10 cellular contexts compared by ENCODE assay signal in genomic region chrX:40103565-40104323, GRCh38. TPM values are rescaled to one million over a fixed set of nuclear protein-coding genes. Genes with fewer than 3 reads are reported as not detected.
DNase-seq lines count a peak whose midpoint lies in the region; ATAC-seq and TF ChIP-seq lines count a peak whose summit lies in the region.
"Had no signal": no experiment of that assay in that cellular context is flagged by ENCODE, and none has a peak within 500 bp of the region (broad histone marks: within the 10 kb centered on the region; RNA-seq: fewer than 3 reads in every experiment).

No MANE protein-coding gene starts in this region.

- intact Hi-C loops in OCI-LY7 (cut with micrococcal nuclease; ENCODE audit: unreplicated experiment): no loop called here

- H3K9me2 ChIP-seq in OCI-LY7 (ENCODE audit: insufficient read depth, low read length): no peaks in the 10 kb centered on the region

- no peak for DNase-seq in activated naive CD8-positive, alpha-beta T cell treated with anti-CD3 and anti-CD28 coated beads, Interleukin-2, amount 50 U/mL, for 24 hours
- DNase-seq in OCI-LY7 (ENCODE audit: low spot score) (no peak), NCI-H187 treated with DMSO at 0.1 percent for 48 hours (lab: John Stamatoyannopoulos, UW) (no peak), left lobe of liver (ENCODE audit: low spot score) (no peak)
- DNase-seq: activated CD4-positive, alpha-beta T cell treated with anti-CD3 and anti-CD28 coated beads for 1 hour; NCI-H1105 had no signal

- peak overlapping the region; percentile 76 for H3K4me3 ChIP-seq in OCI-LY7 (ENCODE audit: low read depth, low read length, poor library complexity, severe bottlenecking)
- H3K4me3 ChIP-seq in iPS-18a (ENCODE audit: low read length): peak overlapping the region; percentile 81
- H3K4me3 ChIP-seq in stomach smooth muscle (ENCODE audit: low read length in 2 of 2): no peak overlapping the region

- peak overlapping the region; percentile 27 for H3K4me3 Mint-ChIP-seq in activated naive CD8-positive, alpha-beta T cell
- H3K4me3 Mint-ChIP-seq in activated naive CD8-positive, alpha-beta T cell treated with anti-CD3 and anti-CD28 coated beads, Interleukin-2, amount 50 U/mL, for 24 hours: no peak overlapping the region

- H3K4me1 ChIP-seq in OCI-LY7 (ENCODE audit: insufficient read depth, low read length, poor library complexity, severe bottlenecking): peaks cover 80% of the 10 kb centered on the region
- H3K4me1 ChIP-seq in iPS-18a (ENCODE audit: control insufficient read depth, low read depth, low read length): peaks cover 57% of the 10 kb centered on the region
- H3K4me1 ChIP-seq in stomach smooth muscle (ENCODE audit: control insufficient read depth, insufficient read depth, low read length): peaks cover 47% of the 10 kb centered on the region

- CTCF ChIA-PET in OCI-LY7 (lab: Charles Lee; ENCODE audit: unreplicated experiment): no interaction called here

- peak overlapping the region; percentile 90 for H3K4me2 ChIP-seq in OCI-LY7 (ENCODE audit: low read length)

- no peak for TF ChIP-seq CTCF in OCI-LY7 (conservative IDR thresholded peaks at IDR 0.05; ENCODE audit: low read length)

- H3K27me3 ChIP-seq in iPS-18a (ENCODE audit: control insufficient read depth, insufficient read depth, low read length): peaks cover 88% of the 10 kb centered on the region
- H3K27me3 ChIP-seq in stomach smooth muscle (ENCODE audit: control insufficient read depth in 1 of 2, insufficient read depth in 2 of 2, low read length in 2 of 2): peaks cover 0 to 20% of the 10 kb centered on the region in 2 donors

- H3K4me1 Mint-ChIP-seq in activated naive CD8-positive, alpha-beta T cell (ENCODE audit: low read depth): peaks cover 17% of the 10 kb centered on the region
- peaks cover 26% of the 10 kb centered on the region for H3K4me1 Mint-ChIP-seq in activated naive CD8-positive, alpha-beta T cell treated with anti-CD3 and anti-CD28 coated beads, Interleukin-2, amount 50 U/mL, for 24 hours

- no peak overlapping the region for H2AFZ ChIP-seq in OCI-LY7 (ENCODE audit: low read length)

- POLR2A ChIA-PET in OCI-LY7 (lab: Charles Lee): interaction anchor here (1.0 to 1.1 kb wide), 2 partner anchors 66 to 477 kb away, joined by 3 to 4 read pairs; no protein-coding TSS in a partner anchor

- no peak overlapping the region for H3K27ac ChIP-seq in OCI-LY7 (ENCODE audit: low read depth, low read length, poor library complexity, severe bottlenecking)
- no peak overlapping the region for H3K27ac ChIP-seq in iPS-18a (ENCODE audit: low read length)
- peak overlapping the region; percentile 76 for H3K27ac ChIP-seq in stomach smooth muscle (ENCODE audit: low read length)

- H3K27me3 Mint-ChIP-seq in activated naive CD8-positive, alpha-beta T cell: no peaks in the 10 kb centered on the region
- H3K27me3 Mint-ChIP-seq in activated naive CD8-positive, alpha-beta T cell treated with anti-CD3 and anti-CD28 coated beads, Interleukin-2, amount 50 U/mL, for 24 hours: no peaks in the 10 kb centered on the region

- BruUV-seq in OCI-LY7 (replicated peaks; lab: Mats Ljungman, UMichigan): TSS peak; percentile 65

- no peaks in the 10 kb centered on the region for H3K9me3 Mint-ChIP-seq in activated naive CD8-positive, alpha-beta T cell (ENCODE audit: low read depth)
- no peaks in the 10 kb centered on the region for H3K9me3 Mint-ChIP-seq in activated naive CD8-positive, alpha-beta T cell treated with anti-CD3 and anti-CD28 coated beads, Interleukin-2, amount 50 U/mL, for 24 hours

- H4K20me1 ChIP-seq in OCI-LY7 (ENCODE audit: insufficient read depth, low read length): no peaks in the 10 kb centered on the region

- H3K36me3 ChIP-seq in OCI-LY7 (ENCODE audit: insufficient read depth, low read length): no peaks in the 10 kb centered on the region
- H3K36me3 ChIP-seq in iPS-18a (ENCODE audit: control insufficient read depth, low read depth, low read length): no peaks in the 10 kb centered on the region
- no peaks in the 10 kb centered on the region for H3K36me3 ChIP-seq in stomach smooth muscle (ENCODE audit: control insufficient read depth in 2 of 2, insufficient read depth in 2 of 2, low read length in 2 of 2)

- H3K36me3 Mint-ChIP-seq in activated naive CD8-positive, alpha-beta T cell: no peaks in the 10 kb centered on the region
- no peaks in the 10 kb centered on the region for H3K36me3 Mint-ChIP-seq in activated naive CD8-positive, alpha-beta T cell treated with anti-CD3 and anti-CD28 coated beads, Interleukin-2, amount 50 U/mL, for 24 hours (ENCODE audit: low read depth)

- H3K27ac Mint-ChIP-seq in activated naive CD8-positive, alpha-beta T cell: no peak overlapping the region
- H3K27ac Mint-ChIP-seq in activated naive CD8-positive, alpha-beta T cell treated with anti-CD3 and anti-CD28 coated beads, Interleukin-2, amount 50 U/mL, for 24 hours: no peak overlapping the region

- H3K79me2 ChIP-seq in OCI-LY7 (ENCODE audit: insufficient read depth, low read depth, low read length): no peaks in the 10 kb centered on the region

- H3K9ac ChIP-seq in iPS-18a (ENCODE audit: low read length) (no peak overlapping the region), stomach smooth muscle (ENCODE audit: low read length in 2 of 2) (no peak overlapping the region)

- ATAC-seq in activated naive CD8-positive, alpha-beta T cell treated with anti-CD3 and anti-CD28 coated beads, Interleukin-2, amount 50 U/mL, for 24 hours: no peak
- ATAC-seq in HG03457 (IDR thresholded peaks at IDR 0.05; ENCODE audit: unreplicated experiment) (no peak), left lobe of liver (no peak)

- H3K9me3 ChIP-seq in OCI-LY7 (ENCODE audit: low read length) (no peaks in the 10 kb centered on the region), iPS-18a (ENCODE audit: control insufficient read depth, low read depth, low read length) (no peaks in the 10 kb centered on the region), stomach smooth muscle (ENCODE audit: control insufficient read depth in 2 of 2, low read length in 2 of 2) (no peaks in the 10 kb centered on the region)

RNA-seq across cellular contexts. Expression of gene BCOR, which starts 6.0 kb away (rescaled TPM):
- total RNA-seq in OCI-LY7 (2014; rRNA removed; shearing (Covaris generic)): 55.6 and 64.3 TPM in 2 replicates
- total RNA-seq in OCI-LY7 (2022) (48.0 and 52.2 TPM in 2 replicates), left lobe of liver (10.5 TPM)

Comparison
In these comparisons a context has a peak if more than half of its experiments do, and no peak if none do; other contexts are left out.
1. H3K4me3 ChIP-seq: peak in OCI-LY7 (single experiment) and iPS-18a (single experiment); none in stomach smooth muscle (0 of 2).